Comparison of ENCODE assay signal across 1 cellular context in genomic region chr15:68309024-68309423, GRCh38.
TF ChIP-seq lines count a peak whose summit lies in the region.

No MANE protein-coding gene starts in this region.

TF ChIP-seq in HepG2, 621 proteins besides CTCF, POLR2A, EP300 and RAD21 (continued from another document and continues in another):
- 0 out of 2 replicates have a peak, but pooled peaks have one; percentile 25 for TF ChIP-seq ATF2 (CRISPR knock-in tag; IDR thresholded peaks at IDR 0.05)
- TF ChIP-seq ZNF331 (CRISPR knock-in tag; IDR thresholded peaks at IDR 0.05): 0 out of 2 replicates have a peak, but pooled peaks have one; percentile 70
- TF ChIP-seq MIER2 (CRISPR knock-in tag; IDR thresholded peaks at IDR 0.05): 0 out of 2 replicates have a peak, but pooled peaks have one; percentile 46
- TF ChIP-seq FOSL2 (CRISPR knock-in tag; IDR thresholded peaks at IDR 0.05): peak; percentile 22; the same call in 1 of the 2 replicates
- TF ChIP-seq TEAD3 (CRISPR knock-in tag; optimal IDR thresholded peaks at IDR 0.05; ENCODE audit: borderline replicate concordance): peak; percentile 74
- peak; percentile 54; the same call in 1 of the 2 replicates for TF ChIP-seq ARID5B (CRISPR knock-in tag; IDR thresholded peaks at IDR 0.05)
- no peak for TF ChIP-seq SOX13 (IDR thresholded peaks at IDR 0.05)
- peak in 1 of 2 experiments; percentile 69; a peak in 2 of 4 replicates for TF ChIP-seq SOX13 (CRISPR knock-in tag; conservative IDR thresholded peaks at IDR 0.05 in 1 of 2, IDR thresholded peaks at IDR 0.05 in 1 of 2)
- TF ChIP-seq ZBTB26 (CRISPR knock-in tag; IDR thresholded peaks at IDR 0.05; ENCODE audit: borderline replicate concordance): 0 out of 2 replicates have a peak, but pooled peaks have one; percentile 42
- peak; percentile 89 for TF ChIP-seq PPARG (CRISPR knock-in tag; conservative IDR thresholded peaks at IDR 0.05)
- TF ChIP-seq FOXM1 (CRISPR knock-in tag; IDR thresholded peaks at IDR 0.05): no peak
- no peak for TF ChIP-seq ZBTB46 (CRISPR knock-in tag; IDR thresholded peaks at IDR 0.05; ENCODE audit: borderline replicate concordance)
- peak; percentile 42; the same call in 1 of the 2 replicates for TF ChIP-seq ZGPAT (CRISPR knock-in tag; IDR thresholded peaks at IDR 0.05)
- TF ChIP-seq ZNF407 (CRISPR knock-in tag; IDR thresholded peaks at IDR 0.05; ENCODE audit: not compliant biosample characterization): no peak
- 0 out of 2 replicates have a peak, but pooled peaks have one; percentile 40 for TF ChIP-seq KDM6A (CRISPR knock-in tag; IDR thresholded peaks at IDR 0.05; ENCODE audit: low read depth)
- TF ChIP-seq GATAD2A (CRISPR knock-in tag; IDR thresholded peaks at IDR 0.05): peak; percentile 34; the same call in 1 of the 2 replicates
- TF ChIP-seq JUND (CRISPR knock-in tag; IDR thresholded peaks at IDR 0.05): no peak
- TF ChIP-seq FOXO1 (CRISPR knock-in tag; IDR thresholded peaks at IDR 0.05): peak; percentile 41; the same call in 1 of the 2 replicates
- peak; percentile 79 for TF ChIP-seq HNF4A (CRISPR knock-in tag; IDR thresholded peaks at IDR 0.05)
- no peak for TF ChIP-seq DDIT3 (CRISPR knock-in tag; IDR thresholded peaks at IDR 0.05)
- TF ChIP-seq HMG20A (CRISPR knock-in tag; IDR thresholded peaks at IDR 0.05; ENCODE audit: borderline replicate concordance): peak; percentile 19; the same call in 1 of the 2 replicates
- TF ChIP-seq ZNF335 (CRISPR knock-in tag; IDR thresholded peaks at IDR 0.05): no peak
- TF ChIP-seq SOX6 (IDR thresholded peaks at IDR 0.05): no peak
- peak; percentile 58; the same call in 1 of the 2 replicates for TF ChIP-seq SOX6 (CRISPR knock-in tag; IDR thresholded peaks at IDR 0.05)
- TF ChIP-seq ZNF350 (CRISPR knock-in tag; IDR thresholded peaks at IDR 0.05; ENCODE audit: borderline replicate concordance, low read depth): no peak
- TF ChIP-seq RARA (CRISPR knock-in tag; IDR thresholded peaks at IDR 0.05): peak; percentile 44
- TF ChIP-seq ZBTB42 (CRISPR knock-in tag; IDR thresholded peaks at IDR 0.05): 0 out of 2 replicates have a peak, but pooled peaks have one; percentile 36
- no peak for TF ChIP-seq FOXK1 (CRISPR knock-in tag; IDR thresholded peaks at IDR 0.05; ENCODE audit: borderline replicate concordance, low read depth)
- TF ChIP-seq REL (CRISPR knock-in tag; conservative IDR thresholded peaks at IDR 0.05): no peak
- TF ChIP-seq FOXA3 (CRISPR knock-in tag; IDR thresholded peaks at IDR 0.05): peak; percentile 82
- TF ChIP-seq ZNF280B (CRISPR knock-in tag; IDR thresholded peaks at IDR 0.05; ENCODE audit: borderline replicate concordance): no peak
- TF ChIP-seq CEBPZ (IDR thresholded peaks at IDR 0.05; ENCODE audit: low read length): no peak
